34 cellular contexts compared by ENCODE assay signal in the genomic region with DNA sequence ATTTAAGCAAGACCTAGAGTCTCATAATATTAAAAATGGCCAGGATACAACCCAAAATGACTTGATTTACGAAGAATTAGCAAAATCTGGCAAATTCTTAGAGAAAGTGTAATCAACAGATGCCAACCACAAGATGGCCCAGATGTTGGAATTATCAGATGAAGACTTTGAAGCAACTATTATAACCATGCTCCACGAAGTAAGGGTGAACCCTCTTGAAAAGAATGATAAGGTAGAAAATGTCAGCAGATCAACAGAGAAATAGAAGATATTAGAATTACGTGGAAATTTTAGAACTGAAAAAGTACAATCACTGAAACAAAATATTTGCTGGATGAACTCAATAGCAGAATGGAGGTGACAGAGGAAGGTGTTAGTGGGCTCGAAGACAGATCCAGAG. TPM values are rescaled to one million over a fixed set of nuclear protein-coding genes. Genes with fewer than 3 reads are reported as not detected.
"Had no signal": no experiment of that assay in that cellular context is flagged by ENCODE, and none has a peak within 500 bp of the region (broad histone marks: within the 10 kb centered on the region; RNA-seq: fewer than 3 reads in every experiment).

No MANE protein-coding gene starts in this region.

- H3K27me3 ChIP-seq: neural progenitor cell, ovary, right lobe of liver, sigmoid colon, stomach, thyroid gland, tibial nerve, upper lobe of left lung, vagina had no signal

- H3K9me3 ChIP-seq: right lobe of liver, thyroid gland had no signal

- H3K4me3 Mint-ChIP-seq: nephron; neural progenitor cell; stimulated activated effector memory CD8-positive, alpha-beta T cell treated with anti-CD3 and anti-CD28 coated beads, Interleukin-12 subunit alpha, Interleukin-12 subunit beta, amount 100 ng/mL, for 72 hours; stimulated activated naive B cell treated with anti-CD40 and anti-IgM and Interleukin-4, amounts not matched to agents 10 μg/mL and 1 μg/mL and 100 μg/mL, for 72 hours; stimulated activated naive CD8-positive, alpha-beta T cell treated with anti-CD3 and anti-CD28 coated beads, Interleukin-15, Interleukin-2, amounts not matched to agents 100 ng/mL and 50 ng/mL, for 24 hours had no signal

- H3K9ac ChIP-seq: neural progenitor cell, parathyroid adenoma had no signal

- H3K4me3 ChIP-seq: neural progenitor cell, ovary, psoas muscle, right lobe of liver, sigmoid colon, stomach, thoracic aorta, thyroid gland, tibial nerve, upper lobe of left lung, vagina had no signal

- H3K4me1 ChIP-seq: neural progenitor cell, parathyroid adenoma, psoas muscle, right lobe of liver, tibial nerve, upper lobe of left lung, vagina had no signal

- H3K27ac ChIP-seq: neural progenitor cell, ovary, parathyroid adenoma, psoas muscle, right lobe of liver, sigmoid colon, stomach, thoracic aorta, thyroid gland, tibial nerve, upper lobe of left lung, vagina had no signal

- H3K79me2 ChIP-seq: parathyroid adenoma had no signal

- H2AFZ ChIP-seq: neural progenitor cell, parathyroid adenoma had no signal

- H3K4me2 ChIP-seq: neural progenitor cell had no signal

- H3K4me1 Mint-ChIP-seq: nephron; stimulated activated effector memory CD8-positive, alpha-beta T cell treated with anti-CD3 and anti-CD28 coated beads, Interleukin-12 subunit alpha, Interleukin-12 subunit beta, amount 100 ng/mL, for 72 hours; stimulated activated naive B cell treated with anti-CD40 and anti-IgM and Interleukin-4, amounts not matched to agents 10 μg/mL and 1 μg/mL and 100 μg/mL, for 72 hours had no signal

- H3K36me3 ChIP-seq: neural progenitor cell, ovary, sigmoid colon, thoracic aorta, vagina had no signal

- DNase-seq: occipital lobe; ovary; posterior cingulate gyrus; psoas muscle; right cardiac atrium; right lobe of liver; sigmoid colon; stimulated activated CD4-positive, alpha-beta T cell treated with anti-CD3 and anti-CD28 coated beads, Interleukin-15, amount 100 ng/mL, for 24 hours; stimulated activated CD4-positive, alpha-beta T cell treated with anti-CD3 and anti-CD28 coated beads, Interleukin-2, amount 100 ng/mL, for 24 hours; stimulated activated CD4-positive, alpha-beta T cell treated with anti-CD3 and anti-CD28 coated beads, Interleukin-2, amount 100 ng/mL, for 48 hours; stimulated activated CD4-positive, alpha-beta T cell treated with anti-CD3 and anti-CD28 coated beads, Interleukin-4, amount 100 ng/mL, for 24 hours; stimulated activated naive B cell treated with anti-CD40 and anti-IgM and Interleukin-4, amounts not matched to agents 10 μg/mL and 1 μg/mL and 100 μg/mL, for 72 hours; stimulated activated naive CD4-positive, alpha-beta T cell treated with Interleukin-2 at 50 U/mL for 16 hours; stomach; thyroid gland; trophoblast cell; upper lobe of left lung had no signal

- H3K36me3 Mint-ChIP-seq: stimulated activated effector memory CD8-positive, alpha-beta T cell treated with anti-CD3 and anti-CD28 coated beads, Interleukin-12 subunit alpha, Interleukin-12 subunit beta, amount 100 ng/mL, for 72 hours had no signal

- H3K27ac Mint-ChIP-seq: nephron; neural progenitor cell; progenitor cell of endocrine pancreas; stimulated activated effector memory CD8-positive, alpha-beta T cell treated with anti-CD3 and anti-CD28 coated beads, Interleukin-12 subunit alpha, Interleukin-12 subunit beta, amount 100 ng/mL, for 72 hours; stimulated activated naive B cell treated with anti-CD40 and anti-IgM and Interleukin-4, amounts not matched to agents 10 μg/mL and 1 μg/mL and 100 μg/mL, for 72 hours; stimulated activated naive CD8-positive, alpha-beta T cell treated with anti-CD3 and anti-CD28 coated beads, Interleukin-15, Interleukin-2, amounts not matched to agents 100 ng/mL and 50 ng/mL, for 24 hours had no signal

- ATAC-seq: psoas muscle; right cardiac atrium; right lobe of liver; stimulated activated effector memory CD8-positive, alpha-beta T cell treated with anti-CD3 and anti-CD28 coated beads, Interleukin-12 subunit alpha, Interleukin-12 subunit beta, amount 100 ng/mL, for 72 hours; stimulated activated naive B cell treated with anti-CD40 and anti-IgM and Interleukin-4, amounts not matched to agents 10 μg/mL and 1 μg/mL and 100 μg/mL, for 72 hours had no signal

- H3K27me3 Mint-ChIP-seq: progenitor cell of endocrine pancreas; stimulated activated naive B cell treated with anti-CD40 and anti-IgM and Interleukin-4, amounts not matched to agents 10 μg/mL and 1 μg/mL and 100 μg/mL, for 72 hours; stimulated activated naive CD8-positive, alpha-beta T cell treated with anti-CD3 and anti-CD28 coated beads, Interleukin-15, Interleukin-2, amounts not matched to agents 100 ng/mL and 50 ng/mL, for 24 hours had no signal

RNA-seq across cellular contexts. Expression of a gene that starts 50.1 kb away (rescaled TPM):
- total RNA-seq: occipital lobe, osteoblast, ovary, progenitor cell of endocrine pancreas, psoas muscle, renal cortical epithelial cell, right cardiac atrium, sigmoid colon, skeletal muscle tissue, subcutaneous adipose tissue, temporal lobe, thoracic aorta, thyroid gland, tibial nerve, upper lobe of left lung, ureter, vagina had no signal
- polyA plus RNA-seq: neural cell, ovary, psoas muscle, right cardiac atrium, sigmoid colon, small intestine, stomach had no signal
